ENCODE assay signal across 8 cellular contexts in genomic region chr5:81850494-81850893, GRCh38.
A peak's percentile ranks its signal among the peaks of the same experiment; 100 is the strongest.
DNase-seq lines count a peak whose midpoint lies in the region; ATAC-seq and TF ChIP-seq lines count a peak whose summit lies in the region.

No MANE protein-coding gene starts in this region.

- H3K27me3 ChIP-seq in lower lobe of right lung (ENCODE audit: low read depth) (no peaks in the 10 kb centered on the region), tibial nerve (no peaks in the 10 kb centered on the region)

- no peak for ATAC-seq in activated naive CD8-positive, alpha-beta T cell treated with anti-CD3 and anti-CD28 coated beads, Interleukin-2, amount 10 ng/mL, durations not matched to agents 7 days and 5 days (ENCODE audit: low read depth)
- ATAC-seq in lower lobe of right lung (no peak), GM21528 (IDR thresholded peaks at IDR 0.05; ENCODE audit: low FRiP score, unreplicated experiment) (no peak), GM19467 (IDR thresholded peaks at IDR 0.05; ENCODE audit: unreplicated experiment) (no peak)

- H3K4me1 ChIP-seq in lower lobe of right lung (peaks cover 27% of the 10 kb centered on the region), tibial nerve (peaks cover 0 to 82% (median 33%) of the 10 kb centered on the region in 4 donors)

- no peaks in the 10 kb centered on the region for H3K9me3 ChIP-seq in lower lobe of right lung
- no peaks in the 10 kb centered on the region for H3K9me3 ChIP-seq in tibial nerve

- no peak for TF ChIP-seq CTCF in lower lobe of right lung (IDR thresholded peaks at IDR 0.05)
- TF ChIP-seq CTCF in tibial nerve (IDR thresholded peaks at IDR 0.05) = no peak

- H3K27me3 Mint-ChIP-seq in activated CD4-positive, alpha-beta T cell treated with anti-CD3 and anti-CD28 coated beads, Interleukin-2, amount 10 ng/mL, durations not matched to agents 24 days and 14 days = no peaks in the 10 kb centered on the region
- no peaks in the 10 kb centered on the region for H3K27me3 Mint-ChIP-seq in activated naive CD8-positive, alpha-beta T cell treated with anti-CD3 and anti-CD28 coated beads, Interleukin-2, amount 10 ng/mL, durations not matched to agents 7 days and 5 days

- no peak overlapping the region for H3K4me3 ChIP-seq in lower lobe of right lung
- no peak overlapping the region for H3K4me3 ChIP-seq in tibial nerve

- peak overlapping the region; percentile 17 for H3K27ac Mint-ChIP-seq in activated CD4-positive, alpha-beta T cell treated with anti-CD3 and anti-CD28 coated beads, Interleukin-2, amount 10 ng/mL, durations not matched to agents 24 days and 14 days
- H3K27ac Mint-ChIP-seq in activated naive CD8-positive, alpha-beta T cell treated with anti-CD3 and anti-CD28 coated beads, Interleukin-2, amount 10 ng/mL, durations not matched to agents 7 days and 5 days = peak overlapping the region; percentile 44

- H3K4me1 Mint-ChIP-seq in activated CD4-positive, alpha-beta T cell treated with anti-CD3 and anti-CD28 coated beads, Interleukin-2, amount 10 ng/mL, durations not matched to agents 24 days and 14 days = peaks cover 40% of the 10 kb centered on the region
- peaks cover 37% of the 10 kb centered on the region for H3K4me1 Mint-ChIP-seq in activated naive CD8-positive, alpha-beta T cell treated with anti-CD3 and anti-CD28 coated beads, Interleukin-2, amount 10 ng/mL, durations not matched to agents 7 days and 5 days

- no peaks in the 10 kb centered on the region for H3K36me3 ChIP-seq in lower lobe of right lung
- H3K36me3 ChIP-seq in tibial nerve = no peaks in the 10 kb centered on the region

- intact Hi-C loops in activated CD4-positive, alpha-beta T cell treated with anti-CD3 and anti-CD28 coated beads, Interleukin-2, amount 10 ng/mL, durations not matched to agents 24 days and 14 days (cut with micrococcal nuclease) = loop anchor here (5.0 to 10.0 kb wide), 5 partner anchors 317 to 548 kb away; partner anchors contain the start of genes RPS23 and ZCCHC9
- intact Hi-C loops in lower lobe of right lung (cut with DNase I) = loop anchor here (5.0 to 10.0 kb wide), 2 partner anchors 63 to 124 kb away; partner anchors contain the start of gene ATG10

- H3K27ac ChIP-seq in lower lobe of right lung (peak overlapping the region; percentile 95), tibial nerve (peak overlapping the region; percentile 77 to 93 (median 84))

- 47 to 51% methylated on average over 4 of the region's 4 CpGs for WGBS in tibial nerve, 2 donors

- no peak for TF ChIP-seq EP300 in tibial nerve (IDR thresholded peaks at IDR 0.05)

- H3K9me3 Mint-ChIP-seq in activated CD4-positive, alpha-beta T cell treated with anti-CD3 and anti-CD28 coated beads, Interleukin-2, amount 10 ng/mL, durations not matched to agents 24 days and 14 days = no peaks in the 10 kb centered on the region
- H3K9me3 Mint-ChIP-seq in activated naive CD8-positive, alpha-beta T cell treated with anti-CD3 and anti-CD28 coated beads, Interleukin-2, amount 10 ng/mL, durations not matched to agents 7 days and 5 days = no peaks in the 10 kb centered on the region

- H3K36me3 Mint-ChIP-seq in activated CD4-positive, alpha-beta T cell treated with anti-CD3 and anti-CD28 coated beads, Interleukin-2, amount 10 ng/mL, durations not matched to agents 24 days and 14 days (ENCODE audit: low read depth) = no peaks in the 10 kb centered on the region
- no peaks in the 10 kb centered on the region for H3K36me3 Mint-ChIP-seq in activated naive CD8-positive, alpha-beta T cell treated with anti-CD3 and anti-CD28 coated beads, Interleukin-2, amount 10 ng/mL, durations not matched to agents 7 days and 5 days

- peak overlapping the region; percentile 88 for H3K4me3 Mint-ChIP-seq in activated CD4-positive, alpha-beta T cell treated with anti-CD3 and anti-CD28 coated beads, Interleukin-2, amount 10 ng/mL, durations not matched to agents 24 days and 14 days
- peak overlapping the region; percentile 24 for H3K4me3 Mint-ChIP-seq in activated naive CD8-positive, alpha-beta T cell treated with anti-CD3 and anti-CD28 coated beads, Interleukin-2, amount 10 ng/mL, durations not matched to agents 7 days and 5 days

- no peak for TF ChIP-seq POLR2A in tibial nerve (IDR thresholded peaks at IDR 0.05)

- no peak for DNase-seq in activated CD4-positive, alpha-beta T cell treated with anti-CD3 and anti-CD28 coated beads, Interleukin-2, amount 10 ng/mL, durations not matched to agents 24 days and 14 days
- DNase-seq in activated CD4-positive, alpha-beta T cell treated with anti-CD3 and anti-CD28 coated beads, Interleukin-2, amount 50 U/mL, for 48 hours = no peak
- no peak for DNase-seq in activated naive CD8-positive, alpha-beta T cell treated with anti-CD3 and anti-CD28 coated beads, Interleukin-2, amount 10 ng/mL, durations not matched to agents 7 days and 5 days
- no peak for DNase-seq in lower lobe of right lung
- no peak for DNase-seq in tibial nerve (ENCODE audit: low spot score in 2 of 2)
- DNase-seq in kidney tubule cell (ENCODE audit: low spot score) = no peak

- POLR2A ChIA-PET in activated naive CD8-positive, alpha-beta T cell treated with anti-CD3 and anti-CD28 coated beads, Interleukin-2, amount 10 ng/mL, durations not matched to agents 7 days and 5 days (lab: Charles Lee) = interaction anchor here (2.7 to 5.0 kb wide), 2 partner anchors 71 to 99 kb away, joined by 28 to 215 read pairs; partner anchors contain the start of gene SSBP2
